16 cellular contexts compared by ENCODE assay signal in the genomic region with DNA sequence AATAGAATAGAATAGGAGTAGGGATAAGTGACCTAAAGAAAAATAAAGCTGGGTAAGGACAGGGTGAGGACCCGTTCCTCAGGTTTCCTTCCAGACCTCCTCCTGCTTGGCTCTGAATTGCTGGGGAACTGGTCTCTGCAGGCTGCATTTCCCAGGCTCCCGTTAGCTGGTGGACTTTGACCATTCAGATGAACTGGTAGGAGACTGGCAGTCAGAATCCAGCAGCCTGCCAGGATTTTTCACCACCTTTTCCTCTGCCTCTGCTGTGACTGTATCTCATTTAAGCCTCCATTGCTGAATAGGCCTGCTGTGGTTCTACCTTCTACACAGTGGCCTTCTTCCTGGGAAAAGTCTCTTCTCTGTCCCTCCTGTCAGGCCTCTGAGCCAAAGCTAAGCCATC.
"Had no signal": no experiment of that assay in that cellular context is flagged by ENCODE, and none has a peak within 500 bp of the region (broad histone marks: within the 10 kb centered on the region; RNA-seq: fewer than 3 reads in every experiment).

No MANE protein-coding gene starts in this region.

- DNase-seq: activated CD4-positive, alpha-beta T cell treated with anti-CD3 and anti-CD28 coated beads for 1 hour; activated CD4-positive, alpha-beta T cell treated with anti-CD3 and anti-CD28 coated beads, Interleukin-2, amount 50 U/mL, for 48 hours; activated CD8-positive, alpha-beta memory T cell treated with anti-CD3 and anti-CD28 coated beads, Interleukin-2, amount 10 ng/mL, durations not matched to agents 7 days and 5 days; activated effector memory CD4-positive, alpha-beta T cell treated with anti-CD3 and anti-CD28 coated beads, Interleukin-2, amount 50 U/mL, for 16 hours; activated T-cell treated with anti-CD3 and anti-CD28 coated beads, Interleukin-2, amount 50 U/mL, for 4 hours; amygdala; brain microvascular endothelial cell; dermis blood vessel endothelial cell; hypothalamus; mammary epithelial cell; occipital lobe; stimulated activated CD4-positive, alpha-beta T cell treated with anti-CD3 and anti-CD28 coated beads, Interleukin-4, amount 100 ng/mL, for 1 hour; thyroid gland; uterus had no signal

- ATAC-seq: activated CD8-positive, alpha-beta memory T cell treated with anti-CD3 and anti-CD28 coated beads, Interleukin-2, amount 10 ng/mL, durations not matched to agents 7 days and 5 days; activated naive CD4-positive, alpha-beta T cell treated with anti-CD3 and anti-CD28 coated beads, Interleukin-2, amount 50 U/mL, for 72 hours; activated T-cell treated with anti-CD3 and anti-CD28 coated beads, Interleukin-2, amount 50 U/mL, for 4 hours had no signal

- H3K27me3 Mint-ChIP-seq: activated CD8-positive, alpha-beta memory T cell treated with anti-CD3 and anti-CD28 coated beads, Interleukin-2, amount 10 ng/mL, durations not matched to agents 7 days and 5 days had no signal

- H3K36me3 Mint-ChIP-seq: activated CD8-positive, alpha-beta memory T cell treated with anti-CD3 and anti-CD28 coated beads, Interleukin-2, amount 10 ng/mL, durations not matched to agents 7 days and 5 days; activated naive CD4-positive, alpha-beta T cell treated with anti-CD3 and anti-CD28 coated beads, Interleukin-2, amount 50 U/mL, for 72 hours had no signal

- H3K4me3 ChIP-seq: thyroid gland, uterus had no signal

- H3K4me1 ChIP-seq: uterus had no signal

- H3K27ac Mint-ChIP-seq: activated CD8-positive, alpha-beta memory T cell treated with anti-CD3 and anti-CD28 coated beads, Interleukin-2, amount 10 ng/mL, durations not matched to agents 7 days and 5 days; activated naive CD4-positive, alpha-beta T cell treated with anti-CD3 and anti-CD28 coated beads, Interleukin-2, amount 50 U/mL, for 72 hours; nephron had no signal

- H3K27ac ChIP-seq: brain microvascular endothelial cell, thyroid gland, uterus had no signal

- H3K9me3 Mint-ChIP-seq: activated naive CD4-positive, alpha-beta T cell treated with anti-CD3 and anti-CD28 coated beads, Interleukin-2, amount 50 U/mL, for 72 hours; activated T-cell treated with anti-CD3 and anti-CD28 coated beads, Interleukin-2, amount 50 U/mL, for 4 hours; nephron had no signal

- H3K9me3 ChIP-seq: thyroid gland, uterus had no signal

- H3K4me1 Mint-ChIP-seq: activated CD8-positive, alpha-beta memory T cell treated with anti-CD3 and anti-CD28 coated beads, Interleukin-2, amount 10 ng/mL, durations not matched to agents 7 days and 5 days had no signal

- H3K4me3 Mint-ChIP-seq: activated CD8-positive, alpha-beta memory T cell treated with anti-CD3 and anti-CD28 coated beads, Interleukin-2, amount 10 ng/mL, durations not matched to agents 7 days and 5 days; activated T-cell treated with anti-CD3 and anti-CD28 coated beads, Interleukin-2, amount 50 U/mL, for 4 hours; nephron had no signal
